ENCODE assay signal across 2 cellular contexts in the genomic region with DNA sequence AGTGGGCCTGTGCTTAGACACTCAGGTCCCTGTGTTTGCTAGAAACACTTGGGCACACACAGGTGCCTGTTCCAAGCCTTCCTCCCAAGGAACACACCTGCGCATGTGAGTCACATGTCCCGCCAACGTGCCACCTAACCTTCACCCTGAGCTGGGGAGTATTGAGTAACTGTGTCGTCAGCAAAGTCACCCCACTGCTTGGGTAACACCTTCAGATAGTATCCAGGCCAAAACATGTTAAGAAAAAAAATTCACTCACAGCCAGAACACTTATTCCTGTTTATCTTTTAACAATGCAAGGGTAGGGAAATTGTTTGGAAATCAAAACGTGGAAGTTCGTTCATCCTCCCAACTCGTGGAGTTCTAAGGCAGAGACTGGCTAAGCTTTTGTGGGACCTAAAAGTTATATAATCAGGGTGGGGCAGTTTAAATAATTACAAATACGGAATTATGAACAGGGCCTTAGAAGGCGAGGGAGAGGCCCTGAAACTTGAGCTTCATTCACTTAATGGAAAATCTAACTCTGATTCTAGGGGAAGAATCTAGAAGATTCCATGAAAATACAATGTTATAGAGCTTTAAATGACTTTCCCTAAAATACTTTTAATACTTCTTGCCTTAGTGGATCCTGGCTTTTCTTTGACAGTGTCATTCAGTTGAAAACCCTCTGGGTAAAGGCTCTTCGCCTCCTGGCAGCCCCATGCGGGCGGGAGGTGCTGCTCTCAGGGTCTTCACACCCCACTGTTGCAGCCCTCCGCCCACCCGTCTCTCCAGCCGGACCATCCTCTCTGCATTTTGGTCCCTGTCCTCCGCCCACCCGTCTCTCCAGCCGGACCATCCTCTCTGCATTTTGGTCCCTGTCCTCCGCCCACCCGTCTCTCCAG.
TF ChIP-seq lines count a peak whose summit lies in the region.

No MANE protein-coding gene starts in this region.

TF ChIP-seq in K562, 482 proteins besides CTCF, POLR2A, EP300 and RAD21 (continues in another document):
- TF ChIP-seq TRIM24 (IDR thresholded peaks at IDR 0.05) (peak in 1 of 2 experiments; percentile 14; a peak in 1 of 4 replicates), ZNF175 (CRISPR knock-in tag; IDR thresholded peaks at IDR 0.05; ENCODE audit: low read depth) (0 out of 2 replicates have a peak, but pooled peaks have one; percentile 37), PYGO2 (tag; IDR thresholded peaks at IDR 0.05) (no peak), NFXL1 (CRISPR knock-in tag; IDR thresholded peaks at IDR 0.05) (no peak), C11orf30 (IDR thresholded peaks at IDR 0.05; ENCODE audit: low read depth) (peak; percentile 9; the same call in 1 of the 2 replicates), NFRKB (IDR thresholded peaks at IDR 0.05; ENCODE audit: low read depth) (no peak), ZBTB8A (IDR thresholded peaks at IDR 0.05; ENCODE audit: partially characterized antibody) (no peak), TSC22D4 (tag; IDR thresholded peaks at IDR 0.05) (no peak), CEBPB (tag; IDR thresholded peaks at IDR 0.05) (peak; percentile 58), MCM7 (IDR thresholded peaks at IDR 0.05) (no peak), LCOR (CRISPR knock-in tag; IDR thresholded peaks at IDR 0.05) (no peak)
- TF ChIP-seq, protein P1, sequence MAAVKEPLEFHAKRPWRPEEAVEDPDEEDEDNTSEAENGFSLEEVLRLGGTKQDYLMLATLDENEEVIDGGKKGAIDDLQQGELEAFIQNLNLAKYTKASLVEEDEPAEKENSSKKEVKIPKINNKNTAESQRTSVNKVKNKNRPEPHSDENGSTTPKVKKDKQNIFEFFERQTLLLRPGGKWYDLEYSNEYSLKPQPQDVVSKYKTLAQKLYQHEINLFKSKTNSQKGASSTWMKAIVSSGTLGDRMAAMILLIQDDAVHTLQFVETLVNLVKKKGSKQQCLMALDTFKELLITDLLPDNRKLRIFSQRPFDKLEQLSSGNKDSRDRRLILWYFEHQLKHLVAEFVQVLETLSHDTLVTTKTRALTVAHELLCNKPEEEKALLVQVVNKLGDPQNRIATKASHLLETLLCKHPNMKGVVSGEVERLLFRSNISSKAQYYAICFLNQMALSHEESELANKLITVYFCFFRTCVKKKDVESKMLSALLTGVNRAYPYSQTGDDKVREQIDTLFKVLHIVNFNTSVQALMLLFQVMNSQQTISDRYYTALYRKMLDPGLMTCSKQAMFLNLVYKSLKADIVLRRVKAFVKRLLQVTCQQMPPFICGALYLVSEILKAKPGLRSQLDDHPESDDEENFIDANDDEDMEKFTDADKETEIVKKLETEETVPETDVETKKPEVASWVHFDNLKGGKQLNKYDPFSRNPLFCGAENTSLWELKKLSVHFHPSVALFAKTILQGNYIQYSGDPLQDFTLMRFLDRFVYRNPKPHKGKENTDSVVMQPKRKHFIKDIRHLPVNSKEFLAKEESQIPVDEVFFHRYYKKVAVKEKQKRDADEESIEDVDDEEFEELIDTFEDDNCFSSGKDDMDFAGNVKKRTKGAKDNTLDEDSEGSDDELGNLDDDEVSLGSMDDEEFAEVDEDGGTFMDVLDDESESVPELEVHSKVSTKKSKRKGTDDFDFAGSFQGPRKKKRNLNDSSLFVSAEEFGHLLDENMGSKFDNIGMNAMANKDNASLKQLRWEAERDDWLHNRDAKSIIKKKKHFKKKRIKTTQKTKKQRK (IDR thresholded peaks at IDR 0.05; ENCODE audit: borderline replicate concordance, low read depth, low read length), result no peak
- TF ChIP-seq, protein P2, sequence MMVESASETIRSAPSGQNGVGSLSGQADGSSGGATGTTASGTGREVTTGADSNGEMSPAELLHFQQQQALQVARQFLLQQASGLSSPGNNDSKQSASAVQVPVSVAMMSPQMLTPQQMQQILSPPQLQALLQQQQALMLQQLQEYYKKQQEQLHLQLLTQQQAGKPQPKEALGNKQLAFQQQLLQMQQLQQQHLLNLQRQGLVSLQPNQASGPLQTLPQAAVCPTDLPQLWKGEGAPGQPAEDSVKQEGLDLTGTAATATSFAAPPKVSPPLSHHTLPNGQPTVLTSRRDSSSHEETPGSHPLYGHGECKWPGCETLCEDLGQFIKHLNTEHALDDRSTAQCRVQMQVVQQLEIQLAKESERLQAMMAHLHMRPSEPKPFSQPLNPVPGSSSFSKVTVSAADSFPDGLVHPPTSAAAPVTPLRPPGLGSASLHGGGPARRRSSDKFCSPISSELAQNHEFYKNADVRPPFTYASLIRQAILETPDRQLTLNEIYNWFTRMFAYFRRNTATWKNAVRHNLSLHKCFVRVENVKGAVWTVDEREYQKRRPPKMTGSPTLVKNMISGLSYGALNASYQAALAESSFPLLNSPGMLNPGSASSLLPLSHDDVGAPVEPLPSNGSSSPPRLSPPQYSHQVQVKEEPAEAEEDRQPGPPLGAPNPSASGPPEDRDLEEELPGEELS (CRISPR knock-in tag; IDR thresholded peaks at IDR 0.05; ENCODE audit: borderline replicate concordance), result no peak
- TF ChIP-seq, protein P3, sequence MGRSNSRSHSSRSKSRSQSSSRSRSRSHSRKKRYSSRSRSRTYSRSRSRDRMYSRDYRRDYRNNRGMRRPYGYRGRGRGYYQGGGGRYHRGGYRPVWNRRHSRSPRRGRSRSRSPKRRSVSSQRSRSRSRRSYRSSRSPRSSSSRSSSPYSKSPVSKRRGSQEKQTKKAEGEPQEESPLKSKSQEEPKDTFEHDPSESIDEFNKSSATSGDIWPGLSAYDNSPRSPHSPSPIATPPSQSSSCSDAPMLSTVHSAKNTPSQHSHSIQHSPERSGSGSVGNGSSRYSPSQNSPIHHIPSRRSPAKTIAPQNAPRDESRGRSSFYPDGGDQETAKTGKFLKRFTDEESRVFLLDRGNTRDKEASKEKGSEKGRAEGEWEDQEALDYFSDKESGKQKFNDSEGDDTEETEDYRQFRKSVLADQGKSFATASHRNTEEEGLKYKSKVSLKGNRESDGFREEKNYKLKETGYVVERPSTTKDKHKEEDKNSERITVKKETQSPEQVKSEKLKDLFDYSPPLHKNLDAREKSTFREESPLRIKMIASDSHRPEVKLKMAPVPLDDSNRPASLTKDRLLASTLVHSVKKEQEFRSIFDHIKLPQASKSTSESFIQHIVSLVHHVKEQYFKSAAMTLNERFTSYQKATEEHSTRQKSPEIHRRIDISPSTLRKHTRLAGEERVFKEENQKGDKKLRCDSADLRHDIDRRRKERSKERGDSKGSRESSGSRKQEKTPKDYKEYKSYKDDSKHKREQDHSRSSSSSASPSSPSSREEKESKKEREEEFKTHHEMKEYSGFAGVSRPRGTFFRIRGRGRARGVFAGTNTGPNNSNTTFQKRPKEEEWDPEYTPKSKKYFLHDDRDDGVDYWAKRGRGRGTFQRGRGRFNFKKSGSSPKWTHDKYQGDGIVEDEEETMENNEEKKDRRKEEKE (IDR thresholded peaks at IDR 0.05; ENCODE audit: borderline replicate concordance in 1 of 2, control insufficient read depth in 1 of 2, low read depth in 2 of 2, low read length in 1 of 2), result no peak
- TF ChIP-seq, protein P4, sequence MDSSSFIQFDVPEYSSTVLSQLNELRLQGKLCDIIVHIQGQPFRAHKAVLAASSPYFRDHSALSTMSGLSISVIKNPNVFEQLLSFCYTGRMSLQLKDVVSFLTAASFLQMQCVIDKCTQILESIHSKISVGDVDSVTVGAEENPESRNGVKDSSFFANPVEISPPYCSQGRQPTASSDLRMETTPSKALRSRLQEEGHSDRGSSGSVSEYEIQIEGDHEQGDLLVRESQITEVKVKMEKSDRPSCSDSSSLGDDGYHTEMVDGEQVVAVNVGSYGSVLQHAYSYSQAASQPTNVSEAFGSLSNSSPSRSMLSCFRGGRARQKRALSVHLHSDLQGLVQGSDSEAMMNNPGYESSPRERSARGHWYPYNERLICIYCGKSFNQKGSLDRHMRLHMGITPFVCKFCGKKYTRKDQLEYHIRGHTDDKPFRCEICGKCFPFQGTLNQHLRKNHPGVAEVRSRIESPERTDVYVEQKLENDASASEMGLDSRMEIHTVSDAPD (CRISPR knock-in tag; IDR thresholded peaks at IDR 0.05), result no peak

TF ChIP-seq in HepG2, 621 proteins besides CTCF, POLR2A, EP300 and RAD21 (continues in another document):
- TF ChIP-seq RXRA (CRISPR knock-in tag; IDR thresholded peaks at IDR 0.05), result peak; percentile 86; the same call in 1 of the 2 replicates
- TF ChIP-seq ZBTB20 (CRISPR knock-in tag; IDR thresholded peaks at IDR 0.05; ENCODE audit: borderline replicate concordance, low read depth), result peak; percentile 56; the same call in 1 of the 2 replicates
- TF ChIP-seq, protein P5, sequence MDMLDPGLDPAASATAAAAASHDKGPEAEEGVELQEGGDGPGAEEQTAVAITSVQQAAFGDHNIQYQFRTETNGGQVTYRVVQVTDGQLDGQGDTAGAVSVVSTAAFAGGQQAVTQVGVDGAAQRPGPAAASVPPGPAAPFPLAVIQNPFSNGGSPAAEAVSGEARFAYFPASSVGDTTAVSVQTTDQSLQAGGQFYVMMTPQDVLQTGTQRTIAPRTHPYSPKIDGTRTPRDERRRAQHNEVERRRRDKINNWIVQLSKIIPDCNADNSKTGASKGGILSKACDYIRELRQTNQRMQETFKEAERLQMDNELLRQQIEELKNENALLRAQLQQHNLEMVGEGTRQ (IDR thresholded peaks at IDR 0.05; ENCODE audit: low read depth, low read length), result peak; percentile 31; the same call in 1 of the 2 replicates
- TF ChIP-seq, protein P5 (CRISPR knock-in tag; IDR thresholded peaks at IDR 0.05; ENCODE audit: borderline replicate concordance), result no peak; the same call in 1 of the 2 replicates
- TF ChIP-seq TRIM24 (CRISPR knock-in tag; IDR thresholded peaks at IDR 0.05), result 0 out of 2 replicates have a peak, but pooled peaks have one; percentile 16
- peak; percentile 75 for TF ChIP-seq SOX5 (CRISPR knock-in tag; IDR thresholded peaks at IDR 0.05; ENCODE audit: borderline replicate concordance)
- TF ChIP-seq MAFK (conservative IDR thresholded peaks at IDR 0.05 in 1 of 2, IDR thresholded peaks at IDR 0.05 in 1 of 2; ENCODE audit: low read length in 2 of 2), result peak in 1 of 2 experiments; percentile 33; a peak in 1 of 4 replicates
- TF ChIP-seq NR2F6 (IDR thresholded peaks at IDR 0.05), result 0 out of 2 replicates have a peak, but pooled peaks have one; percentile 20
- peak; percentile 61 for TF ChIP-seq NR2F6 (CRISPR knock-in tag; IDR thresholded peaks at IDR 0.05)
- peak; percentile 69; the same call in 1 of the 2 replicates for TF ChIP-seq FOXA3 (CRISPR knock-in tag; IDR thresholded peaks at IDR 0.05)
- peak; percentile 93 for TF ChIP-seq CEBPG (CRISPR knock-in tag; IDR thresholded peaks at IDR 0.05)
- TF ChIP-seq ZSCAN9 (CRISPR knock-in tag; IDR thresholded peaks at IDR 0.05; ENCODE audit: borderline replicate concordance), result 0 out of 2 replicates have a peak, but pooled peaks have one; percentile 29
- TF ChIP-seq HOXA3 (CRISPR knock-in tag; IDR thresholded peaks at IDR 0.05), result peak; percentile 65; the same call in 1 of the 2 replicates
- peak; percentile 79 for TF ChIP-seq RXRB (CRISPR knock-in tag; IDR thresholded peaks at IDR 0.05; ENCODE audit: borderline replicate concordance)
- TF ChIP-seq ZC3H4 (CRISPR knock-in tag; IDR thresholded peaks at IDR 0.05; ENCODE audit: borderline replicate concordance), result peak; percentile 70; the same call in 1 of the 2 replicates
- TF ChIP-seq SOX6 (IDR thresholded peaks at IDR 0.05), result no peak
- peak; percentile 72 for TF ChIP-seq SOX6 (CRISPR knock-in tag; IDR thresholded peaks at IDR 0.05)
- peak; percentile 75 for TF ChIP-seq THAP11 (CRISPR knock-in tag; IDR thresholded peaks at IDR 0.05)
- TF ChIP-seq KLF6 (CRISPR knock-in tag; IDR thresholded peaks at IDR 0.05), result peak; percentile 83
- peak; percentile 82 for TF ChIP-seq MED1 (CRISPR knock-in tag; IDR thresholded peaks at IDR 0.05)
- peak; percentile 18 for TF ChIP-seq TEAD3 (CRISPR knock-in tag; optimal IDR thresholded peaks at IDR 0.05; ENCODE audit: borderline replicate concordance)
- no peak for TF ChIP-seq HOXD1 (CRISPR knock-in tag; IDR thresholded peaks at IDR 0.05)
- peak; percentile 86 for TF ChIP-seq ZBTB21 (CRISPR knock-in tag; IDR thresholded peaks at IDR 0.05)
- peak; percentile 84 for TF ChIP-seq NCOA2 (CRISPR knock-in tag; IDR thresholded peaks at IDR 0.05)
- TF ChIP-seq ZNF788 (CRISPR knock-in tag; IDR thresholded peaks at IDR 0.05; ENCODE audit: borderline replicate concordance), result no peak
- TF ChIP-seq FOXO1 (CRISPR knock-in tag; IDR thresholded peaks at IDR 0.05), result peak; percentile 51; the same call in 1 of the 2 replicates
- TF ChIP-seq HNF4A (CRISPR knock-in tag; IDR thresholded peaks at IDR 0.05), result peak; percentile 32; the same call in 1 of the 2 replicates
- 0 out of 2 replicates have a peak, but pooled peaks have one; percentile 52 for TF ChIP-seq ETV6 (CRISPR knock-in tag; conservative IDR thresholded peaks at IDR 0.05)
- TF ChIP-seq, protein P6, sequence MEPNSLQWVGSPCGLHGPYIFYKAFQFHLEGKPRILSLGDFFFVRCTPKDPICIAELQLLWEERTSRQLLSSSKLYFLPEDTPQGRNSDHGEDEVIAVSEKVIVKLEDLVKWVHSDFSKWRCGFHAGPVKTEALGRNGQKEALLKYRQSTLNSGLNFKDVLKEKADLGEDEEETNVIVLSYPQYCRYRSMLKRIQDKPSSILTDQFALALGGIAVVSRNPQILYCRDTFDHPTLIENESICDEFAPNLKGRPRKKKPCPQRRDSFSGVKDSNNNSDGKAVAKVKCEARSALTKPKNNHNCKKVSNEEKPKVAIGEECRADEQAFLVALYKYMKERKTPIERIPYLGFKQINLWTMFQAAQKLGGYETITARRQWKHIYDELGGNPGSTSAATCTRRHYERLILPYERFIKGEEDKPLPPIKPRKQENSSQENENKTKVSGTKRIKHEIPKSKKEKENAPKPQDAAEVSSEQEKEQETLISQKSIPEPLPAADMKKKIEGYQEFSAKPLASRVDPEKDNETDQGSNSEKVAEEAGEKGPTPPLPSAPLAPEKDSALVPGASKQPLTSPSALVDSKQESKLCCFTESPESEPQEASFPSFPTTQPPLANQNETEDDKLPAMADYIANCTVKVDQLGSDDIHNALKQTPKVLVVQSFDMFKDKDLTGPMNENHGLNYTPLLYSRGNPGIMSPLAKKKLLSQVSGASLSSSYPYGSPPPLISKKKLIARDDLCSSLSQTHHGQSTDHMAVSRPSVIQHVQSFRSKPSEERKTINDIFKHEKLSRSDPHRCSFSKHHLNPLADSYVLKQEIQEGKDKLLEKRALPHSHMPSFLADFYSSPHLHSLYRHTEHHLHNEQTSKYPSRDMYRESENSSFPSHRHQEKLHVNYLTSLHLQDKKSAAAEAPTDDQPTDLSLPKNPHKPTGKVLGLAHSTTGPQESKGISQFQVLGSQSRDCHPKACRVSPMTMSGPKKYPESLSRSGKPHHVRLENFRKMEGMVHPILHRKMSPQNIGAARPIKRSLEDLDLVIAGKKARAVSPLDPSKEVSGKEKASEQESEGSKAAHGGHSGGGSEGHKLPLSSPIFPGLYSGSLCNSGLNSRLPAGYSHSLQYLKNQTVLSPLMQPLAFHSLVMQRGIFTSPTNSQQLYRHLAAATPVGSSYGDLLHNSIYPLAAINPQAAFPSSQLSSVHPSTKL (CRISPR knock-in tag; IDR thresholded peaks at IDR 0.05), result peak; percentile 80
- TF ChIP-seq ZNF446 (CRISPR knock-in tag; IDR thresholded peaks at IDR 0.05), result no peak
- TF ChIP-seq BCL6 (CRISPR knock-in tag; IDR thresholded peaks at IDR 0.05), result peak; percentile 80
